In the genomic region with DNA sequence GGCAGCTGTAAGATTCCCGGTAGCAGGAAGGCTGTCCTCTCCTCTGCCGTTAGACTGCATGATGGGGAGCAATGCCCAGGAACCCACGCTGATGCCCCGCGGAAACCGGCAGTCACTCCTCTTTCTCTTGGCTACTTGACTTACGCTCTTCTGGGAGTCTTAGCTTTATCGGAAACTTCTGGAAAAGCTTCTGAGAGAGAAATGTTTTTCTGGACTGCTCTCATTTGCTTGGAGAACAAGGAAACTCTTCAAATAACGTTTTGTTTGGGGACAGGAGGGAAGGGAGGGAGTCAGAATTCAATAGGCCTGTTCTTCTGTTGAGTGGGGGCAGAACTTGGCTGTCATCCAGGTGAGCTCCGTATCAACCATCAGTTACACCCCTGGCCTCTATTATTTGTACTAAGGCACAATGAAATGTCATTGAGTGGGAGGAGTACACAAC, we compare ENCODE assay signal across 8 cellular contexts.
DNase-seq lines count a peak whose midpoint lies in the region; ATAC-seq and TF ChIP-seq lines count a peak whose summit lies in the region.

No MANE protein-coding gene starts in this region.

- CTCF ChIA-PET in AG04450 (lab: Charles Lee), result interaction anchor here (1.0 to 1.6 kb wide), 2 partner anchors 8 to 185 kb away, joined by 3 to 5 read pairs; no protein-coding TSS in a partner anchor
- CTCF ChIA-PET in activated CD4-positive, alpha-beta memory T cell treated with anti-CD3 and anti-CD28 coated beads, Interleukin-2, amount 10 ng/mL, durations not matched to agents 7 days and 5 days (lab: Charles Lee), result no interaction called here

- POLR2A ChIA-PET in AG04450 (lab: Yijun Ruan, JAX), result no interaction called here
- POLR2A ChIA-PET in activated CD4-positive, alpha-beta memory T cell treated with anti-CD3 and anti-CD28 coated beads, Interleukin-2, amount 10 ng/mL, durations not matched to agents 7 days and 5 days (lab: Charles Lee), result interaction anchor here (1.0 to 1.2 kb wide), 3 partner anchors 13 to 183 kb away, joined by 3 to 4 read pairs (median 4); a partner anchor contains a TSS

- TF ChIP-seq CTCF in AG04450 (IDR thresholded peaks at IDR 0.05; ENCODE audit: low read depth, low read length) (no peak), cardiac muscle cell (IDR thresholded peaks at IDR 0.05; ENCODE audit: low read depth, low read length) (no peak), psoas muscle (IDR thresholded peaks at IDR 0.05) (no peak)

- H3K27ac ChIP-seq in AG04450 (ENCODE audit: low read depth, low read length), result peak overlapping the region; percentile 61
- H3K27ac ChIP-seq in cardiac muscle cell, result peak overlapping the region; percentile 94
- peak overlapping the region; percentile 55 for H3K27ac ChIP-seq in psoas muscle

- H3K4me1 Mint-ChIP-seq in activated CD4-positive, alpha-beta memory T cell treated with anti-CD3 and anti-CD28 coated beads, Interleukin-2, amount 10 ng/mL, durations not matched to agents 7 days and 5 days, result peaks cover 37% of the 10 kb centered on the region

- H3K27me3 ChIP-seq in AG04450 (ENCODE audit: control insufficient read depth, insufficient read depth, low read length) (no peaks in the 10 kb centered on the region), cardiac muscle cell (no peaks in the 10 kb centered on the region), psoas muscle (ENCODE audit: insufficient read depth in 3 of 3, low read length in 2 of 3) (no peaks in the 10 kb centered on the region)

- H3K36me3 Mint-ChIP-seq in activated CD4-positive, alpha-beta memory T cell treated with anti-CD3 and anti-CD28 coated beads, Interleukin-2, amount 10 ng/mL, durations not matched to agents 7 days and 5 days (ENCODE audit: low read depth), result no peaks in the 10 kb centered on the region

- WGBS in psoas muscle, 3 donors, result 8 to 13% (median 9%) methylated on average over 10 of the region's 10 CpGs

- H3K9me3 ChIP-seq in AG04450 (ENCODE audit: control insufficient read depth, insufficient read depth, low read length), result no peaks in the 10 kb centered on the region; the same call in 1 of the 2 replicates
- no peaks in the 10 kb centered on the region for H3K9me3 ChIP-seq in cardiac muscle cell (ENCODE audit: low read depth)
- H3K9me3 ChIP-seq in psoas muscle, result no peaks in the 10 kb centered on the region

- no peaks in the 10 kb centered on the region for H3K36me3 ChIP-seq in cardiac muscle cell
- no peaks in the 10 kb centered on the region for H3K36me3 ChIP-seq in psoas muscle (ENCODE audit: insufficient read depth in 1 of 2, low read depth in 1 of 2)

- intact Hi-C loops in psoas muscle (cut with DNase I), result no loop called here

- no peaks in the 10 kb centered on the region for H3K9me3 Mint-ChIP-seq in activated CD4-positive, alpha-beta memory T cell treated with anti-CD3 and anti-CD28 coated beads, Interleukin-2, amount 10 ng/mL, durations not matched to agents 7 days and 5 days

- peak overlapping the region; percentile 31; the same call in 1 of the 2 replicates for H3K4me3 ChIP-seq in AG04450 (ENCODE audit: low read depth, low read length)
- H3K4me3 ChIP-seq in cardiac muscle cell, result no peak overlapping the region
- peak overlapping the region; percentile 66 for H3K4me3 ChIP-seq in psoas muscle

- H3K27me3 Mint-ChIP-seq in activated CD4-positive, alpha-beta memory T cell treated with anti-CD3 and anti-CD28 coated beads, Interleukin-2, amount 10 ng/mL, durations not matched to agents 7 days and 5 days, result peaks cover 3% of the 10 kb centered on the region

- peak; percentile 17 to 68 (median 37) for ATAC-seq in psoas muscle
- ATAC-seq in HG03520 (IDR thresholded peaks at IDR 0.05; ENCODE audit: unreplicated experiment), result no peak
- ATAC-seq in HG03460 (IDR thresholded peaks at IDR 0.05; ENCODE audit: unreplicated experiment), result no peak
- ATAC-seq in HG03521 (IDR thresholded peaks at IDR 0.05; ENCODE audit: unreplicated experiment), result no peak

- peaks cover 33% of the 10 kb centered on the region for H3K4me1 ChIP-seq in cardiac muscle cell (ENCODE audit: low read depth)
- no peaks in the 10 kb centered on the region for H3K4me1 ChIP-seq in psoas muscle

- H3K4me3 Mint-ChIP-seq in activated CD4-positive, alpha-beta memory T cell treated with anti-CD3 and anti-CD28 coated beads, Interleukin-2, amount 10 ng/mL, durations not matched to agents 7 days and 5 days, result peak overlapping the region; percentile 75

- DNase-seq in AG04450 (ENCODE audit: low read depth, low spot score), result no peak
- peak; percentile 92 for DNase-seq in NCI-H1092 (lab: John Stamatoyannopoulos, UW)
- no peak for DNase-seq in activated CD4-positive, alpha-beta memory T cell treated with anti-CD3 and anti-CD28 coated beads, Interleukin-2, amount 10 ng/mL, durations not matched to agents 7 days and 5 days
- peak; percentile 37 to 84 for DNase-seq in cardiac muscle cell (ENCODE audit: low read depth in 1 of 2, low spot score in 1 of 2)
- DNase-seq in psoas muscle, result no peak

- peak overlapping the region; percentile 76 for H3K27ac Mint-ChIP-seq in activated CD4-positive, alpha-beta memory T cell treated with anti-CD3 and anti-CD28 coated beads, Interleukin-2, amount 10 ng/mL, durations not matched to agents 7 days and 5 days

Comparison
In these comparisons a context has a peak if more than half of its experiments do, and no peak if none do; other contexts are left out.
1. DNase-seq: peak in NCI-H1092 (single experiment) and cardiac muscle cell (2 of 2); none in AG04450 (single experiment), activated CD4-positive, alpha-beta memory T cell treated with anti-CD3 and anti-CD28 coated beads, Interleukin-2, amount 10 ng/mL, durations not matched to agents 7 days and 5 days (single experiment) and psoas muscle (0 of 2).
2. ATAC-seq: peak in psoas muscle (4 of 4); none in HG03520 (single experiment), HG03460 (single experiment) and HG03521 (single experiment).
3. Peak in every context shown above with its lines, with median percentiles within 50 percentile points of each other: H3K27ac ChIP-seq.